In the genomic region with DNA sequence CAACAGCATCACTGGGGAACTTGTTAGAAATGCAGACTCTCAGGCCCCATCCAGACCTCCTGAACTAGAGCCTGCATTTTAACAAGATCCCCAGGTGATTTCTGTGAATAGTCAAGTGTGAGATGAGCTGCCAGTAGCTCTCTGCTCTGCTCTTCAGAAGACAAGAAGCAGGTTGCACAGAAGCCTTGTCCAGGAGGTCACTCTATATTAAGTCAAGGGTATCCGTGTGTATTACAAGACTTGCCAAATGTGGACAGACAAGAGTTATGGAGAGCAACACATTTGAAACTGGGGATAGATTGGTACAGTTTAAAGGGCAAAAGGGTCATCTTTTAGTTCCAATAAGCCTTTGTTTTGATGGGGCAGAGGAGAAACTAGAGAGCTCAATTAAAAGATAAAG, we compare ENCODE assay signal across 1 cellular context.
TF ChIP-seq lines count a peak whose summit lies in the region.

No MANE protein-coding gene starts in this region.

TF ChIP-seq in WTC11, 78 proteins besides CTCF, POLR2A, EP300 and RAD21 (continued from another document):
- TF ChIP-seq, protein P1, sequence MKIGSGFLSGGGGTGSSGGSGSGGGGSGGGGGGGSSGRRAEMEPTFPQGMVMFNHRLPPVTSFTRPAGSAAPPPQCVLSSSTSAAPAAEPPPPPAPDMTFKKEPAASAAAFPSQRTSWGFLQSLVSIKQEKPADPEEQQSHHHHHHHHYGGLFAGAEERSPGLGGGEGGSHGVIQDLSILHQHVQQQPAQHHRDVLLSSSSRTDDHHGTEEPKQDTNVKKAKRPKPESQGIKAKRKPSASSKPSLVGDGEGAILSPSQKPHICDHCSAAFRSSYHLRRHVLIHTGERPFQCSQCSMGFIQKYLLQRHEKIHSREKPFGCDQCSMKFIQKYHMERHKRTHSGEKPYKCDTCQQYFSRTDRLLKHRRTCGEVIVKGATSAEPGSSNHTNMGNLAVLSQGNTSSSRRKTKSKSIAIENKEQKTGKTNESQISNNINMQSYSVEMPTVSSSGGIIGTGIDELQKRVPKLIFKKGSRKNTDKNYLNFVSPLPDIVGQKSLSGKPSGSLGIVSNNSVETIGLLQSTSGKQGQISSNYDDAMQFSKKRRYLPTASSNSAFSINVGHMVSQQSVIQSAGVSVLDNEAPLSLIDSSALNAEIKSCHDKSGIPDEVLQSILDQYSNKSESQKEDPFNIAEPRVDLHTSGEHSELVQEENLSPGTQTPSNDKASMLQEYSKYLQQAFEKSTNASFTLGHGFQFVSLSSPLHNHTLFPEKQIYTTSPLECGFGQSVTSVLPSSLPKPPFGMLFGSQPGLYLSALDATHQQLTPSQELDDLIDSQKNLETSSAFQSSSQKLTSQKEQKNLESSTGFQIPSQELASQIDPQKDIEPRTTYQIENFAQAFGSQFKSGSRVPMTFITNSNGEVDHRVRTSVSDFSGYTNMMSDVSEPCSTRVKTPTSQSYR (CRISPR knock-in tag; IDR thresholded peaks at IDR 0.05) = no peak
- TF ChIP-seq E2F4 (CRISPR knock-in tag; IDR thresholded peaks at IDR 0.05; ENCODE audit: borderline replicate concordance, low read depth) (no peak), SP1 (CRISPR knock-in tag; conservative IDR thresholded peaks at IDR 0.05) (no peak), ETV6 (CRISPR knock-in tag; IDR thresholded peaks at IDR 0.05) (no peak), MXD4 (CRISPR knock-in tag; IDR thresholded peaks at IDR 0.05; ENCODE audit: borderline replicate concordance) (no peak), ZNF423 (CRISPR knock-in tag; IDR thresholded peaks at IDR 0.05) (no peak), CBFB (CRISPR knock-in tag; IDR thresholded peaks at IDR 0.05; ENCODE audit: low read depth) (no peak), RORB (CRISPR knock-in tag; IDR thresholded peaks at IDR 0.05) (no peak), ZNF121 (CRISPR knock-in tag; IDR thresholded peaks at IDR 0.05) (no peak), NFATC4 (CRISPR knock-in tag; IDR thresholded peaks at IDR 0.05) (no peak), ZNF263 (CRISPR knock-in tag; IDR thresholded peaks at IDR 0.05; ENCODE audit: low read depth) (no peak), E2F5 (CRISPR knock-in tag; IDR thresholded peaks at IDR 0.05) (no peak)
- TF ChIP-seq, protein P2, sequence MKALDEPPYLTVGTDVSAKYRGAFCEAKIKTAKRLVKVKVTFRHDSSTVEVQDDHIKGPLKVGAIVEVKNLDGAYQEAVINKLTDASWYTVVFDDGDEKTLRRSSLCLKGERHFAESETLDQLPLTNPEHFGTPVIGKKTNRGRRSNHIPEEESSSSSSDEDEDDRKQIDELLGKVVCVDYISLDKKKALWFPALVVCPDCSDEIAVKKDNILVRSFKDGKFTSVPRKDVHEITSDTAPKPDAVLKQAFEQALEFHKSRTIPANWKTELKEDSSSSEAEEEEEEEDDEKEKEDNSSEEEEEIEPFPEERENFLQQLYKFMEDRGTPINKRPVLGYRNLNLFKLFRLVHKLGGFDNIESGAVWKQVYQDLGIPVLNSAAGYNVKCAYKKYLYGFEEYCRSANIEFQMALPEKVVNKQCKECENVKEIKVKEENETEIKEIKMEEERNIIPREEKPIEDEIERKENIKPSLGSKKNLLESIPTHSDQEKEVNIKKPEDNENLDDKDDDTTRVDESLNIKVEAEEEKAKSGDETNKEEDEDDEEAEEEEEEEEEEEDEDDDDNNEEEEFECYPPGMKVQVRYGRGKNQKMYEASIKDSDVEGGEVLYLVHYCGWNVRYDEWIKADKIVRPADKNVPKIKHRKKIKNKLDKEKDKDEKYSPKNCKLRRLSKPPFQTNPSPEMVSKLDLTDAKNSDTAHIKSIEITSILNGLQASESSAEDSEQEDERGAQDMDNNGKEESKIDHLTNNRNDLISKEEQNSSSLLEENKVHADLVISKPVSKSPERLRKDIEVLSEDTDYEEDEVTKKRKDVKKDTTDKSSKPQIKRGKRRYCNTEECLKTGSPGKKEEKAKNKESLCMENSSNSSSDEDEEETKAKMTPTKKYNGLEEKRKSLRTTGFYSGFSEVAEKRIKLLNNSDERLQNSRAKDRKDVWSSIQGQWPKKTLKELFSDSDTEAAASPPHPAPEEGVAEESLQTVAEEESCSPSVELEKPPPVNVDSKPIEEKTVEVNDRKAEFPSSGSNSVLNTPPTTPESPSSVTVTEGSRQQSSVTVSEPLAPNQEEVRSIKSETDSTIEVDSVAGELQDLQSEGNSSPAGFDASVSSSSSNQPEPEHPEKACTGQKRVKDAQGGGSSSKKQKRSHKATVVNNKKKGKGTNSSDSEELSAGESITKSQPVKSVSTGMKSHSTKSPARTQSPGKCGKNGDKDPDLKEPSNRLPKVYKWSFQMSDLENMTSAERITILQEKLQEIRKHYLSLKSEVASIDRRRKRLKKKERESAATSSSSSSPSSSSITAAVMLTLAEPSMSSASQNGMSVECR (CRISPR knock-in tag; IDR thresholded peaks at IDR 0.05; ENCODE audit: borderline replicate concordance) = no peak
- TF ChIP-seq, protein P3, sequence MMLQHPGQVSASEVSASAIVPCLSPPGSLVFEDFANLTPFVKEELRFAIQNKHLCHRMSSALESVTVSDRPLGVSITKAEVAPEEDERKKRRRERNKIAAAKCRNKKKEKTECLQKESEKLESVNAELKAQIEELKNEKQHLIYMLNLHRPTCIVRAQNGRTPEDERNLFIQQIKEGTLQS (CRISPR knock-in tag; conservative IDR thresholded peaks at IDR 0.05) = no peak
- TF ChIP-seq, protein P4, sequence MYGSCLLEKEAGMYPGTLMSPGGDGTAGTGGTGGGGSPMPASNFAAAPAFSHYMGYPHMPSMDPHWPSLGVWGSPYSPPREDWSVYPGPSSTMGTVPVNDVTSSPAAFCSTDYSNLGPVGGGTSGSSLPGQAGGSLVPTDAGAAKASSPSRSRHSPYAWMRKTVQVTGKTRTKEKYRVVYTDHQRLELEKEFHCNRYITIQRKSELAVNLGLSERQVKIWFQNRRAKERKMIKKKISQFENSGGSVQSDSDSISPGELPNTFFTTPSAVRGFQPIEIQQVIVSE (CRISPR knock-in tag; IDR thresholded peaks at IDR 0.05; ENCODE audit: borderline replicate concordance) = no peak
- TF ChIP-seq, protein P5, sequence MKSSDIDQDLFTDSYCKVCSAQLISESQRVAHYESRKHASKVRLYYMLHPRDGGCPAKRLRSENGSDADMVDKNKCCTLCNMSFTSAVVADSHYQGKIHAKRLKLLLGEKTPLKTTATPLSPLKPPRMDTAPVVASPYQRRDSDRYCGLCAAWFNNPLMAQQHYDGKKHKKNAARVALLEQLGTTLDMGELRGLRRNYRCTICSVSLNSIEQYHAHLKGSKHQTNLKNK (CRISPR knock-in tag; IDR thresholded peaks at IDR 0.05) = no peak
TF ChIP-seq in WTC11: peak in this region for 0.
